In genomic region chrX:117517994-117518393, GRCh38 we compare ENCODE assay signal across 24 cellular contexts.
DNase-seq lines count a peak whose midpoint lies in the region; ATAC-seq, FAIRE-seq and TF ChIP-seq lines count a peak whose summit lies in the region.
"Had no signal": no experiment of that assay in that cellular context is flagged by ENCODE, and none has a peak within 500 bp of the region (broad histone marks: within the 10 kb centered on the region; RNA-seq: fewer than 3 reads in every experiment).

No MANE protein-coding gene starts in this region.

- H2AFZ ChIP-seq in IMR-90 (replicated peaks; ENCODE audit: low read length, poor library complexity) (no peak overlapping the region), K562 (ENCODE audit: low read depth, low read length) (no peak overlapping the region)

- no peak overlapping the region for H2AK5ac ChIP-seq in IMR-90 (ENCODE audit: low read depth, low read length)

- H3K79me1 ChIP-seq in IMR-90 (ENCODE audit: low read depth in 1 of 2, low read length in 2 of 2): no peaks in the 10 kb centered on the region

- H3K9ac ChIP-seq in IMR-90 (ENCODE audit: low read depth, low read length) (no peak overlapping the region), K562 (ENCODE audit: insufficient read depth in 1 of 2, low read depth in 2 of 2, low read length in 2 of 2) (no peak overlapping the region)
- H3K9ac ChIP-seq: BLaER1 had no signal

- CTCF ChIA-PET in A549 (lab: Yijun Ruan, JAX) (no interaction called here), IMR-90 (lab: Yijun Ruan, JAX) (no interaction called here), K562 (lab: Yijun Ruan, JAX; ENCODE audit: low intra/inter-chr PET ratio) (no interaction called here)

- H2AK9ac ChIP-seq in IMR-90 (replicated peaks; ENCODE audit: low read depth, low read length, poor library complexity): no peak overlapping the region

- POLR2A ChIA-PET in A549 (lab: Yijun Ruan, JAX): no interaction called here
- POLR2A ChIA-PET in IMR-90 (lab: Charles Lee; ENCODE audit: unreplicated experiment): no interaction called here
- POLR2A ChIA-PET in K562 (lab: Yijun Ruan, JAX): no interaction called here

- H3K9me3 ChIP-seq in A549: no peaks in the 10 kb centered on the region
- H3K9me3 ChIP-seq in IMR-90 (ENCODE audit: control insufficient read depth, insufficient read depth, low read length): no peaks in the 10 kb centered on the region
- no peaks in the 10 kb centered on the region for H3K9me3 ChIP-seq in K562 (replicated peaks; ENCODE audit: control insufficient read depth, insufficient read depth, low read depth, low read length)
- H3K9me3 ChIP-seq in right atrium auricular region: no peaks in the 10 kb centered on the region
- H3K9me3 ChIP-seq: BE2C, BLaER1 had no signal

- H4K91ac ChIP-seq in IMR-90 (ENCODE audit: insufficient read depth, low read depth, low read length): no peak overlapping the region

- H2BK15ac ChIP-seq in IMR-90 (ENCODE audit: low read depth, low read length): no peak overlapping the region

- in situ Hi-C loops in IMR-90 (cut with MboI; ENCODE audit: low sequenced_read_pairs) (no loop called here), K562 (cut with MboI) (no loop called here)

- TF ChIP-seq RAD21 in A549 (conservative IDR thresholded peaks at IDR 0.05 in 1 of 2, IDR thresholded peaks at IDR 0.05 in 1 of 2) (no peak), IMR-90 (IDR thresholded peaks at IDR 0.05; ENCODE audit: low read length) (no peak), K562 (CRISPR knock-in tag; conservative IDR thresholded peaks at IDR 0.05 in 1 of 2, IDR thresholded peaks at IDR 0.05 in 1 of 2) (no peak)

- H3K27me3 ChIP-seq in IMR-90 (ENCODE audit: control insufficient read depth, insufficient read depth, low read length): no peaks in the 10 kb centered on the region
- no peaks in the 10 kb centered on the region for H3K27me3 ChIP-seq in K562 (ENCODE audit: control insufficient read depth in 2 of 2, insufficient read depth in 2 of 2, low read length in 2 of 2)
- H3K27me3 ChIP-seq in right atrium auricular region: no peaks in the 10 kb centered on the region
- H3K27me3 ChIP-seq: BE2C, BLaER1 had no signal

- no peak overlapping the region for H3K4me2 ChIP-seq in A549
- no peak overlapping the region for H3K4me2 ChIP-seq in IMR-90 (ENCODE audit: low read depth, low read length)
- H3K4me2 ChIP-seq in K562 (ENCODE audit: insufficient read depth, low read length): no peak overlapping the region
- H3K4me2 ChIP-seq: BLaER1 had no signal

- dilution Hi-C loops in IMR-90 (cut with HindIII; ENCODE audit: low sequenced_read_pairs, unreplicated experiment): no loop called here

- H3K4me3 ChIP-seq in A549: no peak overlapping the region
- H3K4me3 ChIP-seq in IMR-90 (ENCODE audit: insufficient read depth, low read depth, low read length): no peak overlapping the region
- no peak overlapping the region for H3K4me3 ChIP-seq in K562
- no peak overlapping the region for H3K4me3 ChIP-seq in right atrium auricular region
- H3K4me3 ChIP-seq: BLaER1 had no signal

- TF ChIP-seq EP300 in A549 (IDR thresholded peaks at IDR 0.05) (no peak), K562 (IDR thresholded peaks at IDR 0.05; ENCODE audit: low read length) (no peak)

- intact Hi-C loops in IMR-90 (cut with micrococcal nuclease): no loop called here
- intact Hi-C loops in K562 (cut with micrococcal nuclease): no loop called here

- no peak overlapping the region for H4K8ac ChIP-seq in IMR-90 (ENCODE audit: low read depth in 2 of 2, low read length in 2 of 2)

- H3K18ac ChIP-seq in IMR-90 (ENCODE audit: low read depth, low read length): no peak overlapping the region

- FAIRE-seq in A549 (lab: Jason Lieb, UNC) (no peak), K562 (lab: Jason Lieb, UNC) (no peak)
- FAIRE-seq: A204.1, GM12891, GM19239 had no signal

- no peak overlapping the region for H3K23ac ChIP-seq in IMR-90 (ENCODE audit: low read depth, low read length)

- H2BK20ac ChIP-seq in IMR-90 (ENCODE audit: low read depth, low read length): no peak overlapping the region

- H3K4ac ChIP-seq in IMR-90 (ENCODE audit: low read depth, low read length): no peak overlapping the region

- no peak overlapping the region for H2BK5ac ChIP-seq in IMR-90 (ENCODE audit: low read depth, low read length, poor library complexity, severe bottlenecking)

- no peak overlapping the region for H4K5ac ChIP-seq in IMR-90 (ENCODE audit: low read depth, low read length)

- H3K36me3 ChIP-seq in IMR-90 (ENCODE audit: control insufficient read depth, insufficient read depth, low read length): no peaks in the 10 kb centered on the region
- H3K36me3 ChIP-seq in K562 (ENCODE audit: control insufficient read depth, insufficient read depth, low read length): no peaks in the 10 kb centered on the region
- H3K36me3 ChIP-seq in right atrium auricular region: no peaks in the 10 kb centered on the region
- H3K36me3 ChIP-seq: BE2C, BLaER1 had no signal

- no peak overlapping the region for H3K14ac ChIP-seq in IMR-90 (replicated peaks; ENCODE audit: low read depth, low read length)

- H3K56ac ChIP-seq in IMR-90 (ENCODE audit: extremely low read depth, insufficient read depth, low read length): no peak overlapping the region

- H2BK120ac ChIP-seq in IMR-90 (ENCODE audit: low read depth, low read length): no peak overlapping the region

- BruUV-seq in IMR-90 (replicated peaks; lab: Mats Ljungman, UMichigan): no TSS peak
- BruUV-seq in K562 (replicated peaks; lab: Mats Ljungman, UMichigan): no TSS peak

- TF ChIP-seq POLR2A in A549 (IDR thresholded peaks at IDR 0.05; ENCODE audit: low read length) (no peak), IMR-90 (IDR thresholded peaks at IDR 0.05; ENCODE audit: low read depth, low read length) (no peak), K562 (conservative IDR thresholded peaks at IDR 0.05) (no peak)

- H3K79me2 ChIP-seq in K562 (ENCODE audit: control insufficient read depth, insufficient read depth, low read length): no peaks in the 10 kb centered on the region

- TF ChIP-seq CTCF in A549 (IDR thresholded peaks at IDR 0.05) (no peak), IMR-90 (conservative IDR thresholded peaks at IDR 0.05; ENCODE audit: low read depth, low read length) (no peak), K562 (IDR thresholded peaks at IDR 0.05 in 2 of 3, conservative IDR thresholded peaks at IDR 0.05 in 1 of 3; ENCODE audit: insufficient read depth in 2 of 3, low read depth in 1 of 3, low read length in 3 of 3) (no peak), right atrium auricular region (IDR thresholded peaks at IDR 0.05) (no peak)

- H4K20me1 ChIP-seq in IMR-90 (ENCODE audit: insufficient read depth, low read length) (no peaks in the 10 kb centered on the region), K562 (replicated peaks; ENCODE audit: control insufficient read depth, insufficient read depth, low read length) (no peaks in the 10 kb centered on the region)
- H4K20me1 ChIP-seq: BLaER1 had no signal

- 3% methylated on average over 1 of the region's 1 CpG for WGBS in A549 (ENCODE audit: missing lambda C conversion rate)
- no CpG with 5 or more reads among the region's 1 CpG for WGBS in IMR-90 (ENCODE audit: extremely low coverage in 2 of 2, insufficient read length in 1 of 2), 2 experiments
- 0% methylated on average over 1 of the region's 1 CpG for WGBS in K562 (ENCODE audit: insufficient coverage, low coverage, missing lambda C conversion rate)

- H3K9me1 ChIP-seq in IMR-90 (ENCODE audit: insufficient read depth, low read length): no peaks in the 10 kb centered on the region
- H3K9me1 ChIP-seq in K562 (ENCODE audit: control insufficient read depth, insufficient read depth, low read length): no peaks in the 10 kb centered on the region

- H3K4me1 ChIP-seq in A549 (no peaks in the 10 kb centered on the region), IMR-90 (ENCODE audit: control insufficient read depth, insufficient read depth, low read length) (no peaks in the 10 kb centered on the region), K562 (replicated peaks in 1 of 2; ENCODE audit: control insufficient read depth in 2 of 2, insufficient read depth in 2 of 2, low read length in 2 of 2) (no peaks in the 10 kb centered on the region), right atrium auricular region (no peaks in the 10 kb centered on the region)
- H3K4me1 ChIP-seq: BE2C had no signal

- H3K27ac ChIP-seq in A549 (no peak overlapping the region), IMR-90 (ENCODE audit: insufficient read depth, low read length) (no peak overlapping the region), K562 (ENCODE audit: extremely low read depth, low read depth, low read length) (no peak overlapping the region), right atrium auricular region (no peak overlapping the region)
- H3K27ac ChIP-seq: BLaER1 had no signal

- DNase-seq in A549 (ENCODE audit: low read depth in 1 of 2, low spot score in 1 of 2): no peak
- DNase-seq in IMR-90: no peak
- no peak for DNase-seq in K562 (ENCODE audit: extremely low read depth in 1 of 4, low spot score in 3 of 4)
- DNase-seq in right atrium auricular region (ENCODE audit: low spot score): no peak
- DNase-seq in GF-D8 (lab: John Stamatoyannopoulos, UW): no peak
- DNase-seq in stimulated activated CD4-positive, alpha-beta T cell treated with anti-CD3 and anti-CD28 coated beads, Interleukin-1b, Interleukin-23, amount 100 ng/mL, for 48 hours: no peak
- DNase-seq: 8988T; BE2C; C1 segment of cervical spinal cord; CD4-positive, alpha-beta memory T cell; CD4-positive, CD25-positive, alpha-beta regulatory T cell; CD8-positive, alpha-beta memory T cell; COR-L47; DMS 273 treated with DMSO at 0.1 percent for 48 hours; DMS153; DMS53; DMS79; DND-41; EL; GDM1 had no signal

- ATAC-seq in A549: no peak
- no peak for ATAC-seq in IMR-90 (ENCODE audit: low read depth)
- no peak for ATAC-seq in K562

TF ChIP-seq in A549, 52 proteins besides CTCF, POLR2A, EP300 and RAD21 (continues in another document):
- TF ChIP-seq SREBF2 (IDR thresholded peaks at IDR 0.05) (no peak), CBX8 (IDR thresholded peaks at IDR 0.05) (no peak), ZC3H11A (IDR thresholded peaks at IDR 0.05) (no peak), CBX2 (IDR thresholded peaks at IDR 0.05; ENCODE audit: borderline replicate concordance, low read depth) (no peak), ZSCAN20 (CRISPR knock-in tag; IDR thresholded peaks at IDR 0.05) (no peak), CEBPB (IDR thresholded peaks at IDR 0.05) (no peak)

TF ChIP-seq in IMR-90, 13 proteins besides CTCF, POLR2A, EP300 and RAD21 (continues in another document):
- TF ChIP-seq MAFK (IDR thresholded peaks at IDR 0.05; ENCODE audit: low read depth, low read length): peak; percentile 88

TF ChIP-seq in K562, 482 proteins besides CTCF, POLR2A, EP300 and RAD21 (continues in another document):
- no peak for TF ChIP-seq CCAR2 (IDR thresholded peaks at IDR 0.05; ENCODE audit: low read depth, low read length)
- no peak for TF ChIP-seq PTTG1 (tag; IDR thresholded peaks at IDR 0.05; ENCODE audit: low read depth)
- TF ChIP-seq ZNF589 (CRISPR knock-in tag; IDR thresholded peaks at IDR 0.05; ENCODE audit: low read depth): no peak
- TF ChIP-seq ZZZ3 (IDR thresholded peaks at IDR 0.05): no peak
- no peak for TF ChIP-seq RBM22 (IDR thresholded peaks at IDR 0.05; ENCODE audit: low read depth, low read length, poor library complexity, severe bottlenecking)
- no peak for TF ChIP-seq YBX1 (IDR thresholded peaks at IDR 0.05)

Comparison
In these comparisons a context has a peak if more than half of its experiments do, and no peak if none do; other contexts are left out.
1. Of the 35 proteins assayed by ChIP-seq in both K562 and A549: peak only in K562: none; only in A549: none; in both: MAFK; in neither: 34.